Comparison of ENCODE assay signal across 8 cellular contexts in genomic region chr21:28745131-28746055, GRCh38.
DNase-seq lines count a peak whose midpoint lies in the region; ATAC-seq and TF ChIP-seq lines count a peak whose summit lies in the region.

No MANE protein-coding gene starts in this region.

- H3K9me3 Mint-ChIP-seq in WTC11 = peaks cover 17% of the 10 kb centered on the region
- no peaks in the 10 kb centered on the region for H3K9me3 Mint-ChIP-seq in central memory CD8-positive, alpha-beta T cell

- peak; percentile 64 for TF ChIP-seq CTCF in WTC11 (IDR thresholded peaks at IDR 0.05)

- no peak overlapping the region for H3K4me3 Mint-ChIP-seq in WTC11
- H3K4me3 Mint-ChIP-seq in central memory CD8-positive, alpha-beta T cell = no peak overlapping the region

- peaks cover 3% of the 10 kb centered on the region; the same call in 1 of the 2 replicates for H3K36me3 Mint-ChIP-seq in WTC11
- no peaks in the 10 kb centered on the region for H3K36me3 Mint-ChIP-seq in central memory CD8-positive, alpha-beta T cell (ENCODE audit: insufficient read depth)

- DNase-seq in AG08396 (ENCODE audit: low spot score) (peak; percentile 48), NCI-H2196 (lab: John Stamatoyannopoulos, UW; ENCODE audit: unreplicated experiment) (peak; percentile 68), WTC11 (ENCODE audit: low spot score) (peak; percentile 75), islet precursor cell (peak; percentile 84)
- DNase-seq in central memory CD8-positive, alpha-beta T cell (ENCODE audit: low spot score in 2 of 2) = peak; percentile 45 to 47
- peak; percentile 48 to 67 (median 58) for DNase-seq in stimulated activated CD4-positive, alpha-beta T cell treated with anti-CD3 and anti-CD28 coated beads, Interleukin-12 subunit alpha, Interleukin-12 subunit beta, amount 100 ng/mL, for 48 hours (ENCODE audit: low read depth in 2 of 3, low spot score in 1 of 3)

- CTCF ChIA-PET in WTC11 (lab: Charles Lee) = interaction anchor here (0.5 to 2.5 kb wide), 68 partner anchors 9 to 1895 kb away, joined by 3 to 58 read pairs (median 4); no protein-coding TSS in a partner anchor

- no peaks in the 10 kb centered on the region for H3K4me1 Mint-ChIP-seq in WTC11
- H3K4me1 Mint-ChIP-seq in central memory CD8-positive, alpha-beta T cell = peaks cover 5% of the 10 kb centered on the region

- no peaks in the 10 kb centered on the region for H3K27me3 Mint-ChIP-seq in WTC11 (ENCODE audit: low read depth)
- no peaks in the 10 kb centered on the region for H3K27me3 Mint-ChIP-seq in central memory CD8-positive, alpha-beta T cell

- peak; percentile 88 for ATAC-seq in GM18870 (IDR thresholded peaks at IDR 0.05; ENCODE audit: unreplicated experiment)
- ATAC-seq in HG03139 (IDR thresholded peaks at IDR 0.05; ENCODE audit: unreplicated experiment) = peak; percentile 83
- ATAC-seq in WTC11 = peak; percentile 91
- ATAC-seq in central memory CD8-positive, alpha-beta T cell (replicated peaks; ENCODE audit: extremely low read depth, poor library complexity, severe bottlenecking) = peak; percentile 82

- POLR2A ChIA-PET in WTC11 (lab: Charles Lee) = interaction anchor here (1.6 kb wide), 1 partner anchor 228 kb away, joined by 5 read pairs; no protein-coding TSS in a partner anchor

- H3K27ac Mint-ChIP-seq in WTC11 = no peak overlapping the region
- no peak overlapping the region for H3K27ac Mint-ChIP-seq in central memory CD8-positive, alpha-beta T cell (ENCODE audit: low read depth)

TF ChIP-seq in WTC11, 78 proteins besides CTCF, POLR2A, EP300 and RAD21:
- TF ChIP-seq FOXK1 (CRISPR knock-in tag; IDR thresholded peaks at IDR 0.05) = 0 out of 2 replicates have a peak, but pooled peaks have one; percentile 21
- TF ChIP-seq MLX (CRISPR knock-in tag; IDR thresholded peaks at IDR 0.05) = no peak
TF ChIP-seq in WTC11: peak in this region for 1.

Comparison
In these comparisons a context has a peak if more than half of its experiments do, and no peak if none do; other contexts are left out.
1. Peak in every context shown above with its lines: DNase-seq and ATAC-seq.